ENCODE assay signal across 8 cellular contexts in the genomic region with DNA sequence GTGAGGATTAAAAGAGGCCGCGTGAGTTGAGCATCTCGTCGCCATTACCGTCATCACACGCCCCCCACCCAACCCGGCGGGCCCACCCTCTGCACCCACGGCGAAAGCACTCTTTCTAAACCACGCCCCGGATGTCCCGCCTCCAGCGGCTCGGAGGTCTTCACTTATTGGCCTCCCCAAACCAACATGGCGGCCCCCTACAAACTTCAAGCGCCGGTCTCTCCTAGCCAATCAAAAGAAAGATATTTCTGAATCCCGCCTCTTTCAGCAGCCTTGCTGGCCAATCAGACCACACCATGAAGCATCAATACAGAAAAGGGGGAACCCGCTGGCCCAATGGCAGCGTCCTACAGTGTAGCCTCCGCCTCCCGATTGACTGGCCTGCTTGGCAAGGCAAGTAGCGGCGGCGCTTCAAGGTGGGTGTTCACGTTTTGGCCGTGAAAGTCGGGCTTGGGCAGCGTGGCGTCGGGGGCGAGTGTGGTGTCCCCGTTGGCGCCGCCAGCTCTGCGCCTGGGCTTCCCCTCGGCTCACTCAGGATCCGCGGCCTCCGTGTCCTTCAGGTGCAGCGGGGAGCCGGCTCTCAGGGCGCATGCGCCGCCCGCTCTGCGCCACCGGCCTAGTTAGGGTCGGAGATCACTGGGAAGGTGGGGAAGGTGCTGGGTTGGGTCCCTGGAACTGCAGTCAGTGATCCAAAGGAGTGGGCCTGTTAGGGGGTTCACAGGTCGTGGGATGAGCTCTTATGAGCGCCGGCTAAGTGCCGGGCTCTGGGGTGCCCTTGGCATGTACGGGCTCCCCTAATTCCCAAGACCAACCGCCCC. TPM values are rescaled to one million over a fixed set of nuclear protein-coding genes. Genes with fewer than 3 reads are reported as not detected.
DNase-seq lines count a peak whose midpoint lies in the region; ATAC-seq and TF ChIP-seq lines count a peak whose summit lies in the region.

Gene NDUFS8 (plus strand): TSS at position 364 of the 818 bp plus-strand sequence. CDS start 1,471 bp downstream, outside the sequence.

- H3K27me3 ChIP-seq in testis, result no peaks in the 10 kb centered on the region

- H3K4me1 Mint-ChIP-seq in activated naive CD8-positive, alpha-beta T cell (ENCODE audit: low read depth), result peaks cover 20% of the 10 kb centered on the region

- ATAC-seq in HG02623 (IDR thresholded peaks at IDR 0.05; ENCODE audit: unreplicated experiment) (peak; percentile 88), omental fat pad (ENCODE audit: low FRiP score) (peak; percentile 96)

- peaks cover 14% of the 10 kb centered on the region for H3K4me1 ChIP-seq in testis

- no peaks in the 10 kb centered on the region for H3K36me3 ChIP-seq in testis (ENCODE audit: low read depth, missing control alignments)

- no peaks in the 10 kb centered on the region for H3K9me3 ChIP-seq in testis

- peak within 1 kb of the TSS; percentile 72 to 80 for H3K4me3 ChIP-seq in testis

- peak within 1 kb of the TSS; percentile 98 for H3K4me3 Mint-ChIP-seq in activated naive CD8-positive, alpha-beta T cell

- WGBS in testis, 2 donors, result 0 to 1% methylated on average over 22 to 55 of the region's 56 CpGs

- H3K27ac ChIP-seq in testis, result peak within 1 kb of the TSS; percentile 72 to 79

- no peak for TF ChIP-seq POLR2A in testis (IDR thresholded peaks at IDR 0.05)

- intact Hi-C loops in testis (cut with DNase I; ENCODE audit: low total_unique reads), result no loop called here

- no peaks in the 10 kb centered on the region for H3K9me3 Mint-ChIP-seq in activated naive CD8-positive, alpha-beta T cell (ENCODE audit: low read depth)

- no peak for TF ChIP-seq CTCF in GM10248 (IDR thresholded peaks at IDR 0.05; ENCODE audit: control extremely low read depth, extremely low read depth, low read depth, missing control alignments)
- no peak for TF ChIP-seq CTCF in omental fat pad (IDR thresholded peaks at IDR 0.05)
- TF ChIP-seq CTCF in testis (IDR thresholded peaks at IDR 0.05), result no peak

- no peaks in the 10 kb centered on the region for H3K27me3 Mint-ChIP-seq in activated naive CD8-positive, alpha-beta T cell

- POLR2A ChIA-PET in GM10248 (lab: Yijun Ruan, JAX), result interaction anchor here (1.2 kb wide), 1 partner anchor 9 kb away, joined by 3 read pairs; no protein-coding TSS in a partner anchor

- no peaks in the 10 kb centered on the region for H3K36me3 Mint-ChIP-seq in activated naive CD8-positive, alpha-beta T cell

- CTCF ChIA-PET in GM10248 (lab: Yijun Ruan, JAX), result interaction anchor here (1.4 to 1.8 kb wide), 2 partner anchors 11 to 179 kb away, joined by 3 to 4 read pairs; no protein-coding TSS in a partner anchor

- H3K27ac Mint-ChIP-seq in activated naive CD8-positive, alpha-beta T cell, result peak within 1 kb of the TSS; percentile 98

- DNase-seq in GM10248 (ENCODE audit: extremely low spot score) (peak; percentile 99), NCI-H1105 (lab: John Stamatoyannopoulos, UW) (peak; percentile 98), SKM-1 treated with dmso at 0.1 percent for 144 hours (lab: John Stamatoyannopoulos, UW; ENCODE audit: unreplicated experiment) (peak; percentile 100), glomerular visceral epithelial cell (ENCODE audit: extremely low spot score) (peak; percentile 99), omental fat pad (ENCODE audit: low spot score) (peak; percentile 97), testis (peak; percentile 99)

RNA-seq across cellular contexts. Expression of gene NDUFS8, which starts in this region (rescaled TPM):
- total RNA-seq in omental fat pad (100 to 1,000 TPM in 3 of 4 donors, 10 to 100 TPM in 1; 91.1 to 155 (median 128) TPM), testis (100 to 1,000 TPM; 184 to 196 TPM)
- 149 TPM for polyA plus RNA-seq in testis (ENCODE audit: insufficient read depth, low read depth, low replicate concordance)

Comparison
In these comparisons a context has a peak if more than half of its experiments do, and no peak if none do; other contexts are left out.
1. Peak in every context shown above with its lines: DNase-seq, ATAC-seq, H3K4me3 ChIP-seq and H3K27ac ChIP-seq.